ENCODE assay signal across 8 cellular contexts in the genomic region with DNA sequence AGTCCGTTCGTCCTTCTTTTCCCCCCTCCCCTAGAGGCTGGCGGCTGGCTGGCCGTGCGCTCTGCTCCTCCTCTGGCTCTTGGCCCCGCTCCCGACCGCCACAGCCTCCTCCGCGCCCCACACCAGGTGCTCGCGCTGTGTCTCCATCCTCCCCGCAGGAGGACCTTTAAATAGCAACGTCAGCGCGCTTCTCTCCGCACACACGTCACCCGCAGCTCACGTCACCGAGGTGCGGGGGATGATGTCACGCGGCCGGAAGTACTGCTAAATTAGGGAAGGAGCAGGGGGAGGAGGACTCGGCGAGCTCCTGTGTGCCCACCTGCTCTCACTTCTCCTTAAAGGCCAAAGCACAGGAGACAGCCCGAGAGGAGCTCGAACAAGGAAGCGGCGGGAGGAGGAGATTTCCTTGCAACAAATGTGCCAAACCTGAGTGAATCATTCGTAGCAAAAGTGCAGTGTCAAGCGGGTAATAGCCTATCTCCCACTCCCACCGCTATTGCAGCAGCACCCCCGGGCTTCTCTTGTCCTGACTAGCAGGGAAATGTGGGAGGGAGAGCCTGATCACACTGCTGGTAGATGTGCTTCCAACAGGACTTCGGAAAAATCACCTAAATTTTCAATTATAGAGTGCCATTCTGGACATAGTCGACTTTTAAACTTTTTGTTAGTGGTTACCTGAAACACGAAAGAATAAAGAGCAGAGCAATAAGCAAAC. TPM values are rescaled to one million over a fixed set of nuclear protein-coding genes. Genes with fewer than 3 reads are reported as not detected.
DNase-seq lines count a peak whose midpoint lies in the region; ATAC-seq and TF ChIP-seq lines count a peak whose summit lies in the region.

No MANE protein-coding gene starts in this region.

- peak overlapping the region; percentile 59 for H3K4me3 ChIP-seq in GM12865 (ENCODE audit: low read depth, low read length)
- peak overlapping the region; percentile 68 for H3K4me3 ChIP-seq in SU-DHL-6 (ENCODE audit: insufficient read depth, low read length, poor library complexity, severe bottlenecking)
- peak overlapping the region; percentile 92 for H3K4me3 ChIP-seq in adipocyte (ENCODE audit: low read length)
- H3K4me3 ChIP-seq in parathyroid adenoma (ENCODE audit: low read depth, low read length): peak overlapping the region; percentile 67
- H3K4me3 ChIP-seq in transverse colon: peak overlapping the region; percentile 64 to 79 (median 70)

- H3K9me3 ChIP-seq in SU-DHL-6 (ENCODE audit: insufficient read depth, low read length) (no peaks in the 10 kb centered on the region), adipocyte (ENCODE audit: control insufficient read depth, low read length) (no peaks in the 10 kb centered on the region), parathyroid adenoma (ENCODE audit: control insufficient read depth, low read length) (no peaks in the 10 kb centered on the region), transverse colon (no peaks in the 10 kb centered on the region)

- peak; percentile 79 for TF ChIP-seq POLR2A in transverse colon (IDR thresholded peaks at IDR 0.05)

- H3K4me1 ChIP-seq in adipocyte (ENCODE audit: control insufficient read depth, insufficient read depth, low read length): peaks cover 13% of the 10 kb centered on the region
- peaks cover 7% of the 10 kb centered on the region for H3K4me1 ChIP-seq in parathyroid adenoma
- peaks cover 0 to 19% (median 10%) of the 10 kb centered on the region in 4 donors for H3K4me1 ChIP-seq in transverse colon

- H3K79me2 ChIP-seq in SU-DHL-6 (ENCODE audit: insufficient read depth, low read length) (no peaks in the 10 kb centered on the region), parathyroid adenoma (no peaks in the 10 kb centered on the region)

- H3K27me3 ChIP-seq in SU-DHL-6 (ENCODE audit: low read length): 0 out of 2 replicates have a peak, but pooled peaks cover 3% of the 10 kb centered on the region
- H3K27me3 ChIP-seq in adipocyte (replicated peaks; ENCODE audit: control insufficient read depth, insufficient read depth, low read length): no peaks in the 10 kb centered on the region
- no peaks in the 10 kb centered on the region for H3K27me3 ChIP-seq in parathyroid adenoma (ENCODE audit: control insufficient read depth, insufficient read depth, low read length)
- peaks cover 35% of the 10 kb centered on the region for H3K27me3 ChIP-seq in transverse colon

- H3K9me2 ChIP-seq in SU-DHL-6 (replicated peaks; ENCODE audit: insufficient read depth, low read length): no peaks in the 10 kb centered on the region

- WGBS in transverse colon (ENCODE audit: low coverage in 1 of 2), 2 donors: 1 to 8% methylated on average over 3 to 38 of the region's 38 CpGs

- TF ChIP-seq CTCF in GM12865 (IDR thresholded peaks at IDR 0.05; ENCODE audit: insufficient read depth, low read depth, low read length, missing control alignments) (no peak), SU-DHL-6 (IDR thresholded peaks at IDR 0.05; ENCODE audit: insufficient read depth, low read length, poor library complexity, severe bottlenecking) (no peak), parathyroid adenoma (IDR thresholded peaks at IDR 0.05) (peak; percentile 6), transverse colon (IDR thresholded peaks at IDR 0.05) (peak in 1 of 5 experiments; percentile 18)

- H3K27ac ChIP-seq in SU-DHL-6 (ENCODE audit: low read depth, low read length) (peak overlapping the region; percentile 49), parathyroid adenoma (peak overlapping the region; percentile 96), transverse colon (peak overlapping the region; percentile 88 to 96 (median 94))

- H3K9ac ChIP-seq in SU-DHL-6 (ENCODE audit: low read length): peak overlapping the region; percentile 61
- H3K9ac ChIP-seq in adipocyte (ENCODE audit: low read length): peak overlapping the region; percentile 88
- H3K9ac ChIP-seq in parathyroid adenoma: peak overlapping the region; percentile 85

- in situ Hi-C loops in transverse colon (cut with MboI; ENCODE audit: low pct_ligation_motif_present in 1 of 4, low pct_unique_long_range_greater_than_20kb in 1 of 4, low sequenced_read_pairs in 3 of 4): no loop called here

- H3K4me2 ChIP-seq in SU-DHL-6 (ENCODE audit: low read depth, low read length, poor library complexity, severe bottlenecking): peak overlapping the region; percentile 69
- peak overlapping the region; percentile 80 for H3K4me2 ChIP-seq in parathyroid adenoma (ENCODE audit: low read length)

- peak; percentile 43 for TF ChIP-seq EP300 in transverse colon (IDR thresholded peaks at IDR 0.05; ENCODE audit: low read depth)

- H2AFZ ChIP-seq in SU-DHL-6 (ENCODE audit: low read depth, low read length, severe bottlenecking): peak overlapping the region; percentile 96
- H2AFZ ChIP-seq in parathyroid adenoma: peak overlapping the region; percentile 96

- peaks cover 23% of the 10 kb centered on the region for H3F3A ChIP-seq in SU-DHL-6 (ENCODE audit: insufficient read depth)

- intact Hi-C loops in cardiac septum (cut with DNase I): loop anchor here (5.0 kb wide), 1 partner anchor 277 kb away; the partner anchor contains the start of gene JMY
- intact Hi-C loops in transverse colon (cut with DNase I; ENCODE audit: low total_unique reads): no loop called here

- DNase-seq in GM12865 (ENCODE audit: low read depth) (peak; percentile 96), NCI-H1105 treated with DMSO at 0.1 percent for 48 hours (lab: John Stamatoyannopoulos, UW) (peak; percentile 85), adipocyte (ENCODE audit: low read depth) (peak; percentile 96), cardiac septum (ENCODE audit: low spot score) (peak; percentile 93), transverse colon (peak; percentile 94)

- peak; percentile 85 for ATAC-seq in HG02678 (IDR thresholded peaks at IDR 0.05; ENCODE audit: unreplicated experiment)

- H4K20me1 ChIP-seq in SU-DHL-6 (ENCODE audit: low read depth, low read length): no peaks in the 10 kb centered on the region

- H3K36me3 ChIP-seq in SU-DHL-6 (ENCODE audit: low read length) (no peaks in the 10 kb centered on the region), adipocyte (ENCODE audit: control insufficient read depth, insufficient read depth, low read length, severe bottlenecking) (no peaks in the 10 kb centered on the region), parathyroid adenoma (ENCODE audit: control insufficient read depth, insufficient read depth, low read length) (no peaks in the 10 kb centered on the region), transverse colon (no peaks in the 10 kb centered on the region)

RNA-seq across cellular contexts. Expression of gene HOMER1, which starts 0.6 kb away (rescaled TPM):
- total RNA-seq in cardiac septum (67.4 TPM), transverse colon (10 to 100 TPM in 1 of 4 donors, 1 to 10 TPM in 2, not detected in 1; 3.3 to 73.2 (median 4.0) TPM)

Comparison
In these comparisons a context has a peak if more than half of its experiments do, and no peak if none do; other contexts are left out.
1. Peak in every context shown above with its lines: DNase-seq, ATAC-seq, H3K4me3 ChIP-seq and H3K27ac ChIP-seq.